ENCODE assay signal across 8 cellular contexts in genomic region chr1:241847540-241847795, GRCh38. TPM values are rescaled to one million over a fixed set of nuclear protein-coding genes. Genes with fewer than 3 reads are reported as not detected.
DNase-seq lines count a peak whose midpoint lies in the region; ATAC-seq and TF ChIP-seq lines count a peak whose summit lies in the region.

No MANE protein-coding gene starts in this region.

- TF ChIP-seq CTCF in body of pancreas (IDR thresholded peaks at IDR 0.05), result no peak
- no peak for TF ChIP-seq CTCF in lung (IDR thresholded peaks at IDR 0.05; ENCODE audit: control extremely low read depth, extremely low read depth)
- no peak for TF ChIP-seq CTCF in tibial nerve (IDR thresholded peaks at IDR 0.05)

- H3K4me1 Mint-ChIP-seq in activated naive CD4-positive, alpha-beta T cell treated with anti-CD3 and anti-CD28 coated beads for 36 hours (ENCODE audit: low read depth), result peaks cover 22% of the 10 kb centered on the region

- no peak for TF ChIP-seq EP300 in tibial nerve (IDR thresholded peaks at IDR 0.05)

- H3K9me3 ChIP-seq in body of pancreas (no peaks in the 10 kb centered on the region), lung (ENCODE audit: control insufficient read depth in 2 of 2, insufficient read depth in 1 of 2, low read length in 1 of 2) (no peaks in the 10 kb centered on the region), tibial nerve (no peaks in the 10 kb centered on the region)

- H3K4me1 ChIP-seq in body of pancreas (peaks cover 12% of the 10 kb centered on the region), lung (ENCODE audit: control insufficient read depth in 2 of 2, insufficient read depth in 2 of 2, low read length in 2 of 2) (peaks cover 3 to 5% of the 10 kb centered on the region in 2 donors), tibial nerve (peaks cover 0 to 13% (median 7%) of the 10 kb centered on the region in 4 donors)

- WGBS in body of pancreas, 2 donors, result 4 to 5% methylated on average over 6 of the region's 6 CpGs
- 11 to 12% methylated on average over 6 of the region's 6 CpGs for WGBS in lung, 2 donors
- WGBS in tibial nerve, 2 donors, result 7 to 11% methylated on average over 6 of the region's 6 CpGs

- H3K27ac Mint-ChIP-seq in activated naive CD4-positive, alpha-beta T cell treated with anti-CD3 and anti-CD28 coated beads for 36 hours, result peak overlapping the region; percentile 99

- H3K27ac ChIP-seq in body of pancreas (peak overlapping the region; percentile 75 to 97 (median 86)), lung (ENCODE audit: low read depth in 1 of 2, low read length in 1 of 2) (peak overlapping the region; percentile 24 to 100), tibial nerve (peak overlapping the region; percentile 95 to 99 (median 98))

- H3K9me3 Mint-ChIP-seq in activated naive CD4-positive, alpha-beta T cell treated with anti-CD3 and anti-CD28 coated beads for 36 hours, result no peaks in the 10 kb centered on the region

- CTCF ChIA-PET in activated naive CD4-positive, alpha-beta T cell treated with anti-CD3 and anti-CD28 coated beads for 36 hours (lab: Charles Lee), result interaction anchor here (0.6 to 2.8 kb wide), 3 partner anchors 9 to 237 kb away, joined by 3 to 13 read pairs (median 5); no protein-coding TSS in a partner anchor

- H3K36me3 Mint-ChIP-seq in activated naive CD4-positive, alpha-beta T cell treated with anti-CD3 and anti-CD28 coated beads for 36 hours (ENCODE audit: low read depth), result peaks cover 29% of the 10 kb centered on the region

- intact Hi-C loops in activated naive CD4-positive, alpha-beta T cell treated with anti-CD3 and anti-CD28 coated beads for 36 hours (cut with micrococcal nuclease), result loop anchor here (1.0 to 5.0 kb wide), 11 partner anchors 131 to 1410 kb away; partner anchors contain the start of genes CEP170, CHML, FH and OPN3
- intact Hi-C loops in body of pancreas (cut with DNase I), result no loop called here

- ATAC-seq in body of pancreas (no peak), lung (ENCODE audit: insufficient read depth, low FRiP score) (no peak), GM21786 (IDR thresholded peaks at IDR 0.05; ENCODE audit: unreplicated experiment) (no peak)

- H3K27me3 ChIP-seq in body of pancreas, result no peaks in the 10 kb centered on the region
- no peaks in the 10 kb centered on the region for H3K27me3 ChIP-seq in lung (ENCODE audit: control insufficient read depth, insufficient read depth)
- H3K27me3 ChIP-seq in tibial nerve, result no peaks in the 10 kb centered on the region

- no peak for TF ChIP-seq POLR2A in body of pancreas (IDR thresholded peaks at IDR 0.05)
- TF ChIP-seq POLR2A in tibial nerve (IDR thresholded peaks at IDR 0.05), result no peak

- H3K36me3 ChIP-seq in body of pancreas (replicated peaks in 1 of 2; ENCODE audit: insufficient read depth in 1 of 2, low read depth in 2 of 2), result no peaks in the 10 kb centered on the region
- no peaks in the 10 kb centered on the region for H3K36me3 ChIP-seq in lung (ENCODE audit: control insufficient read depth in 2 of 2, insufficient read depth in 2 of 2, low read length in 2 of 2)
- H3K36me3 ChIP-seq in tibial nerve, result no peaks in the 10 kb centered on the region

- H3K27me3 Mint-ChIP-seq in activated naive CD4-positive, alpha-beta T cell treated with anti-CD3 and anti-CD28 coated beads for 36 hours (ENCODE audit: low read depth), result peaks cover 1% of the 10 kb centered on the region

- peak overlapping the region; percentile 98 for H3K4me3 Mint-ChIP-seq in activated naive CD4-positive, alpha-beta T cell treated with anti-CD3 and anti-CD28 coated beads for 36 hours

- no peak for DNase-seq in activated naive CD4-positive, alpha-beta T cell treated with anti-CD3 and anti-CD28 coated beads for 36 hours
- DNase-seq in activated naive CD4-positive, alpha-beta T cell (lab: John Stamatoyannopoulos, UW), result no peak
- DNase-seq in body of pancreas (no peak), lung (ENCODE audit: low spot score) (no peak), tibial nerve (ENCODE audit: low spot score in 2 of 2) (no peak), activated gamma-delta T cell (lab: John Stamatoyannopoulos, UW) (no peak), NCI-H2081 (lab: John Stamatoyannopoulos, UW) (no peak)

- H3K4me3 ChIP-seq in body of pancreas, result peak overlapping the region; percentile 26 to 88
- H3K4me3 ChIP-seq in lung, result peak overlapping the region; percentile 97
- peak overlapping the region; percentile 62 to 98 (median 76) for H3K4me3 ChIP-seq in tibial nerve

RNA-seq across cellular contexts. Expression of gene EXO1, which starts 0.5 kb away (rescaled TPM):
- 10 to 100 TPM; 55.3 to 59.6 TPM for total RNA-seq in activated naive CD4-positive, alpha-beta T cell treated with anti-CD3 and anti-CD28 coated beads for 36 hours
- not detected for total RNA-seq in body of pancreas
- 1 to 10 TPM; 1.3 to 2.5 TPM for total RNA-seq in lung
- polyA plus RNA-seq in lung, result under 1 TPM; 0.44 to 0.55 TPM
- under 1 TPM in 1 of 4 donors, not detected in 3; 0.39 TPM for total RNA-seq in tibial nerve

Comparison
In these comparisons a context has a peak if more than half of its experiments do, and no peak if none do; other contexts are left out.
1. RNA of gene EXO1, which starts 0.5 kb away (total RNA-seq): 55.3 to 59.6 TPM in activated naive CD4-positive, alpha-beta T cell treated with anti-CD3 and anti-CD28 coated beads for 36 hours; 1.3 to 2.5 TPM in lung, not detected in body of pancreas and 0.39 TPM in tibial nerve; every median in the first group is over 10 times any median in the second.
2. Peak in every context shown above with its lines, with median percentiles within 50 percentile points of each other: H3K27ac ChIP-seq and H3K4me3 ChIP-seq.